In genomic region chr14:103724116-103724515, GRCh38 we compare ENCODE assay signal across 11 cellular contexts. TPM values are rescaled to one million over a fixed set of nuclear protein-coding genes. Genes with fewer than 3 reads are reported as not detected.
DNase-seq lines count a peak whose midpoint lies in the region; ATAC-seq, FAIRE-seq and TF ChIP-seq lines count a peak whose summit lies in the region.
"Had no signal": no experiment of that assay in that cellular context is flagged by ENCODE, and none has a peak within 500 bp of the region (broad histone marks: within the 10 kb centered on the region; RNA-seq: fewer than 3 reads in every experiment).

No MANE protein-coding gene starts in this region.

- no peak overlapping the region for H2AFZ ChIP-seq in H1 (ENCODE audit: low read length)

- H3K9me3 ChIP-seq in H1 (ENCODE audit: insufficient read depth in 2 of 2, low read depth in 1 of 2, low read length in 1 of 2) (no peaks in the 10 kb centered on the region), right lobe of liver (no peaks in the 10 kb centered on the region), stomach smooth muscle (ENCODE audit: control insufficient read depth in 2 of 2, low read length in 2 of 2) (no peaks in the 10 kb centered on the region)
- H3K9me3 ChIP-seq in effector memory CD4-positive, alpha-beta T cell (ENCODE audit: control insufficient read depth, low read length): no peaks in the 10 kb centered on the region

- no peaks in the 10 kb centered on the region for H3K27me3 Mint-ChIP-seq in activated T-cell treated with anti-CD3 and anti-CD28 coated beads, Interleukin-2, amount 50 U/mL, for 24 hours
- H3K27me3 Mint-ChIP-seq in activated CD4-positive, alpha-beta T cell treated with anti-CD3 and anti-CD28 coated beads, Interleukin-2, amount 10 ng/mL, durations not matched to agents 24 days and 14 days: no peaks in the 10 kb centered on the region

- H3K4me1 ChIP-seq in H1 (replicated peaks in 1 of 4; ENCODE audit: control insufficient read depth in 3 of 4, insufficient read depth in 4 of 4, low read length in 3 of 4): peaks cover 0 to 3% (median 0%) of the 10 kb centered on the region in 4 experiments; a peak in 1 of 7 replicates
- H3K4me1 ChIP-seq in right lobe of liver: peaks cover 0 to 21% (median 4%) of the 10 kb centered on the region in 4 donors
- H3K4me1 ChIP-seq in stomach smooth muscle (ENCODE audit: control insufficient read depth, insufficient read depth, low read length): peaks cover 57% of the 10 kb centered on the region
- H3K4me1 ChIP-seq in effector memory CD4-positive, alpha-beta T cell (ENCODE audit: control insufficient read depth, insufficient read depth, low read length, poor library complexity, severe bottlenecking): no peaks in the 10 kb centered on the region

- no peak overlapping the region for H3K14ac ChIP-seq in H1 (ENCODE audit: insufficient read length)

- WGBS in H1 (ENCODE audit: extremely low coverage in 1 of 2, insufficient coverage in 1 of 2, insufficient read length in 1 of 2, insufficient replicate concordance in 2 of 2, low coverage in 1 of 2, low lambda C conversion rate in 2 of 2, missing lambda C conversion rate in 1 of 2), 2 experiments: 94% methylated on average over 15 of the region's 20 CpGs; no CpG with 5 or more reads in 1 of the 2 experiments
- 60% methylated on average over 2 of the region's 20 CpGs for WGBS in right lobe of liver (ENCODE audit: insufficient coverage, low coverage, low lambda C conversion rate, missing lambda C conversion rate)

- no peak overlapping the region for H3K4me3 Mint-ChIP-seq in activated T-cell treated with anti-CD3 and anti-CD28 coated beads, Interleukin-2, amount 50 U/mL, for 24 hours
- H3K4me3 Mint-ChIP-seq in activated CD4-positive, alpha-beta T cell treated with anti-CD3 and anti-CD28 coated beads, Interleukin-2, amount 10 ng/mL, durations not matched to agents 24 days and 14 days: no peak overlapping the region
- H3K4me3 Mint-ChIP-seq: activated naive CD4-positive, alpha-beta T cell treated with anti-CD3 and anti-CD28 coated beads for 36 hours had no signal

- no peak overlapping the region for H2BK12ac ChIP-seq in H1 (ENCODE audit: low read depth, low read length)

- peaks cover 15 to 24% of the 10 kb centered on the region in 2 experiments for H4K20me1 ChIP-seq in H1 (replicated peaks in 1 of 2; ENCODE audit: control insufficient read depth in 1 of 2, insufficient read depth in 2 of 2, low read length in 2 of 2)

- H3K79me1 ChIP-seq in H1 (ENCODE audit: low read depth, low read length): peaks cover 19% of the 10 kb centered on the region

- H3K36me3 ChIP-seq in H1 (ENCODE audit: control insufficient read depth in 2 of 4, insufficient read depth in 4 of 4, low read length in 3 of 4) (peaks cover 2 to 10% (median 5%) of the 10 kb centered on the region in 4 experiments; a peak in 4 of 8 replicates), right lobe of liver (peaks cover 0 to 5% (median 0%) of the 10 kb centered on the region in 4 donors), stomach smooth muscle (ENCODE audit: control insufficient read depth in 2 of 2, insufficient read depth in 2 of 2, low read length in 2 of 2) (peaks cover 6 to 15% of the 10 kb centered on the region in 2 donors)
- peaks cover 15% of the 10 kb centered on the region for H3K36me3 ChIP-seq in effector memory CD4-positive, alpha-beta T cell (ENCODE audit: control insufficient read depth, insufficient read depth, low read length)

- H4K8ac ChIP-seq in H1 (ENCODE audit: extremely low read depth, insufficient read depth, low read length): peak overlapping the region; percentile 79; the same call in 1 of the 2 replicates

- H3K4me3 ChIP-seq in H1 (ENCODE audit: extremely low read depth in 1 of 4, insufficient read depth in 2 of 4, low read depth in 3 of 4, low read length in 4 of 4) (no peak overlapping the region), right lobe of liver (no peak overlapping the region), stomach smooth muscle (ENCODE audit: low read length in 2 of 2) (peak overlapping the region in 1 of 2 donors; percentile 47)
- no peak overlapping the region for H3K4me3 ChIP-seq in effector memory CD4-positive, alpha-beta T cell (ENCODE audit: insufficient read depth, low read depth, low read length, poor library complexity, severe bottlenecking)

- no peak for TF ChIP-seq EP300 in H1 (IDR thresholded peaks at IDR 0.05; ENCODE audit: borderline replicate concordance in 1 of 2, low read depth in 2 of 2, low read length in 2 of 2)

- H2AK5ac ChIP-seq in H1 (ENCODE audit: low read depth, low read length): no peak overlapping the region

- POLR2A ChIA-PET in H1 (lab: Charles Lee; ENCODE audit: partially characterized antibody): interaction anchor here (1.4 to 1.5 kb wide), 3 partner anchors 8 to 20 kb away, joined by 3 to 5 read pairs (median 3); partner anchors contain the start of genes XRCC3 and ZFYVE21

- no peak overlapping the region for H3K27ac Mint-ChIP-seq in activated T-cell treated with anti-CD3 and anti-CD28 coated beads, Interleukin-2, amount 50 U/mL, for 24 hours
- H3K27ac Mint-ChIP-seq in activated CD4-positive, alpha-beta T cell treated with anti-CD3 and anti-CD28 coated beads, Interleukin-2, amount 10 ng/mL, durations not matched to agents 24 days and 14 days: no peak overlapping the region
- H3K27ac Mint-ChIP-seq: activated naive CD4-positive, alpha-beta T cell treated with anti-CD3 and anti-CD28 coated beads for 36 hours had no signal

- no peak overlapping the region for H4K5ac ChIP-seq in H1 (ENCODE audit: insufficient read length, low read depth, low read length)

- no peak overlapping the region for H3K27ac ChIP-seq in H1 (ENCODE audit: low read depth, low read length)
- H3K27ac ChIP-seq in right lobe of liver: no peak overlapping the region
- H3K27ac ChIP-seq in stomach smooth muscle (ENCODE audit: low read length): peak overlapping the region; percentile 86
- H3K27ac ChIP-seq in effector memory CD4-positive, alpha-beta T cell (ENCODE audit: insufficient read depth, low read length, poor library complexity, severe bottlenecking): no peak overlapping the region

- H3K36me3 Mint-ChIP-seq in activated T-cell treated with anti-CD3 and anti-CD28 coated beads, Interleukin-2, amount 50 U/mL, for 24 hours (ENCODE audit: low read depth): peaks cover 9% of the 10 kb centered on the region
- H3K36me3 Mint-ChIP-seq in activated CD4-positive, alpha-beta T cell treated with anti-CD3 and anti-CD28 coated beads, Interleukin-2, amount 10 ng/mL, durations not matched to agents 24 days and 14 days (ENCODE audit: low read depth): peaks cover 2% of the 10 kb centered on the region

- H3K23ac ChIP-seq in H1 (ENCODE audit: insufficient read length): no peak overlapping the region

- TF ChIP-seq POLR2A in H1 (IDR thresholded peaks at IDR 0.05; ENCODE audit: control extremely low read depth in 1 of 2, low read depth in 2 of 2, low read length in 2 of 2): no peak
- TF ChIP-seq POLR2A in right lobe of liver (IDR thresholded peaks at IDR 0.05): no peak

- H3K4ac ChIP-seq in H1 (replicated peaks; ENCODE audit: insufficient read length, low read depth, low read length): no peak overlapping the region

- no peak overlapping the region for H2BK20ac ChIP-seq in H1 (ENCODE audit: low read length)

- TF ChIP-seq CTCF in H1 (IDR thresholded peaks at IDR 0.05; ENCODE audit: control extremely low read depth in 1 of 3, insufficient read depth in 1 of 3, low read depth in 1 of 3, low read length in 3 of 3): no peak
- TF ChIP-seq CTCF in right lobe of liver (IDR thresholded peaks at IDR 0.05): no peak

- H3K4me1 Mint-ChIP-seq in activated T-cell treated with anti-CD3 and anti-CD28 coated beads, Interleukin-2, amount 50 U/mL, for 24 hours (ENCODE audit: low read depth): peaks cover 24% of the 10 kb centered on the region
- peaks cover 7% of the 10 kb centered on the region for H3K4me1 Mint-ChIP-seq in activated CD4-positive, alpha-beta T cell treated with anti-CD3 and anti-CD28 coated beads, Interleukin-2, amount 10 ng/mL, durations not matched to agents 24 days and 14 days

- intact Hi-C loops in right lobe of liver (cut with DNase I): no loop called here
- intact Hi-C loops in activated CD4-positive, alpha-beta T cell treated with anti-CD3 and anti-CD28 coated beads, Interleukin-2, amount 10 ng/mL, durations not matched to agents 24 days and 14 days (cut with micrococcal nuclease): no loop called here

- H3K27me3 ChIP-seq in H1 (replicated peaks in 1 of 4; ENCODE audit: control insufficient read depth in 3 of 4, extremely low read depth in 1 of 4, insufficient read depth in 3 of 4, low read length in 3 of 4): no peaks in the 10 kb centered on the region
- H3K27me3 ChIP-seq in right lobe of liver: no peaks in the 10 kb centered on the region
- H3K27me3 ChIP-seq in stomach smooth muscle (ENCODE audit: control insufficient read depth in 1 of 2, insufficient read depth in 2 of 2, low read length in 2 of 2): no peaks in the 10 kb centered on the region
- no peaks in the 10 kb centered on the region for H3K27me3 ChIP-seq in effector memory CD4-positive, alpha-beta T cell (replicated peaks; ENCODE audit: control insufficient read depth, insufficient read depth, low read length, poor library complexity, severe bottlenecking)

- H2BK5ac ChIP-seq in H1 (ENCODE audit: low read depth, low read length): no peak overlapping the region

- H3K4me2 ChIP-seq in H1 (ENCODE audit: insufficient read depth in 1 of 2, low read depth in 2 of 2, low read length in 2 of 2): no peak overlapping the region

- H3K23me2 ChIP-seq in H1 (ENCODE audit: low read depth, low read length): no peaks in the 10 kb centered on the region

- DNase-seq in OCI-M1 (lab: John Stamatoyannopoulos, UW) (peak; percentile 47), H1 (ENCODE audit: low read depth in 1 of 2, low spot score in 2 of 2) (no peak), right lobe of liver (peak in 1 of 3 donors; percentile 51), mesenteric fat pad (ENCODE audit: low spot score) (no peak)
- no peak for DNase-seq in activated T-cell treated with anti-CD3 and anti-CD28 coated beads, Interleukin-2, amount 50 U/mL, for 24 hours
- DNase-seq in activated CD4-positive, alpha-beta T cell treated with anti-CD3 and anti-CD28 coated beads, Interleukin-2, amount 10 ng/mL, durations not matched to agents 24 days and 14 days: no peak
- no peak for DNase-seq in effector memory CD4-positive, alpha-beta T cell
- DNase-seq: activated naive CD4-positive, alpha-beta T cell treated with anti-CD3 and anti-CD28 coated beads for 36 hours; MM.1S; stimulated activated CD4-positive, alpha-beta T cell treated with anti-CD3 and anti-CD28 coated beads, Interleukin-2, amount 100 ng/mL, for 48 hours had no signal

- no peak overlapping the region for H2BK15ac ChIP-seq in H1 (ENCODE audit: low read length)

- H2BK120ac ChIP-seq in H1 (replicated peaks; ENCODE audit: low read depth, low read length): no peak overlapping the region

- no peak overlapping the region for H3K18ac ChIP-seq in H1 (ENCODE audit: extremely low read depth, low read length)

- peaks cover 0 to 51% of the 10 kb centered on the region in 2 experiments; a peak in 2 of 4 replicates for H3K79me2 ChIP-seq in H1 (ENCODE audit: control insufficient read depth in 1 of 2, insufficient read depth in 2 of 2, low read length in 2 of 2)

- no peak for FAIRE-seq in H1 (lab: Jason Lieb, UNC)

- no peak overlapping the region for H3K9ac ChIP-seq in H1 (replicated peaks in 1 of 4; ENCODE audit: extremely low read depth in 1 of 4, low read depth in 3 of 4, low read length in 3 of 4)
- H3K9ac ChIP-seq in stomach smooth muscle (ENCODE audit: low read length in 2 of 2): peak overlapping the region; percentile 28 to 69

- H4K91ac ChIP-seq in H1 (replicated peaks; ENCODE audit: insufficient read length, low read length): no peak overlapping the region

- peak in 3 of 4 donors; percentile 8 to 24 (median 19) for ATAC-seq in right lobe of liver

- TF ChIP-seq RAD21 in H1 (IDR thresholded peaks at IDR 0.05 in 1 of 2, conservative IDR thresholded peaks at IDR 0.05 in 1 of 2; ENCODE audit: low read depth in 2 of 2, low read length in 2 of 2): no peak

- CTCF ChIA-PET in H1 (lab: Charles Lee; ENCODE audit: partially characterized antibody): interaction anchor here (1.2 to 1.8 kb wide), 2 partner anchors 12 to 177 kb away, joined by 3 to 5 read pairs; no protein-coding TSS in a partner anchor

- H3K56ac ChIP-seq in H1 (replicated peaks; ENCODE audit: insufficient read length, low read depth, low read length): no peak overlapping the region

- H3K9me3 Mint-ChIP-seq in activated T-cell treated with anti-CD3 and anti-CD28 coated beads, Interleukin-2, amount 50 U/mL, for 24 hours: no peaks in the 10 kb centered on the region
- no peaks in the 10 kb centered on the region for H3K9me3 Mint-ChIP-seq in activated CD4-positive, alpha-beta T cell treated with anti-CD3 and anti-CD28 coated beads, Interleukin-2, amount 10 ng/mL, durations not matched to agents 24 days and 14 days
- H3K9me3 Mint-ChIP-seq: activated naive CD4-positive, alpha-beta T cell treated with anti-CD3 and anti-CD28 coated beads for 36 hours had no signal

RNA-seq across cellular contexts. Expression of gene ZFYVE21, which starts 8.5 kb away (rescaled TPM):
- total RNA-seq in H1 (2021; fragmentation: NEBNext Ultra II Directional; extraction: Animal tissue kit (Norgen Biotek cat#: 25700)): 44.3 and 53.4 TPM in 2 replicates
- polyA plus RNA-seq in H1 (2011; rRNA removed): 127 and 143 TPM in 2 replicates
- polyA plus RNA-seq in H1 (2011; cell fraction: cytosol; rRNA removed): 90.7 TPM
- 120 TPM for polyA plus RNA-seq in H1 (2011; cell fraction: nucleus; rRNA removed)
- 47.7 to 65.8 TPM (median 61.0 TPM) in 4 replicates for polyA plus RNA-seq in H1 (2012, experiment 1 of 2)
- polyA plus RNA-seq in H1 (2012, experiment 2 of 2): 24.4 TPM
- polyA plus RNA-seq in H1 (2013, experiment 1 of 2): 43.0 TPM
- polyA plus RNA-seq in H1 (2013, experiment 2 of 2): 40.6 TPM
- polyA minus RNA-seq in H1 (2011; rRNA and poly(A)+ RNA removed): 31.5 and 34.8 TPM in 2 replicates
- polyA minus RNA-seq in H1 (2011; cell fraction: cytosol; rRNA and poly(A)+ RNA removed): 34.2 TPM
- 39.4 TPM for polyA minus RNA-seq in H1 (2011; cell fraction: nucleus; rRNA and poly(A)+ RNA removed)
- total RNA-seq in right lobe of liver: 10 to 100 TPM; 20.9 to 35.2 (median 27.6) TPM
- total RNA-seq in activated CD4-positive, alpha-beta T cell treated with anti-CD3 and anti-CD28 coated beads, Interleukin-2, amount 10 ng/mL, durations not matched to agents 24 days and 14 days: 21.4 and 23.9 TPM in 2 replicates
- 57.4 TPM for total RNA-seq in mesenteric fat pad

RNA-seq across cellular contexts. Expression of gene XRCC3, which starts 8.9 kb away (rescaled TPM):
- 41.7 and 41.8 TPM in 2 replicates for total RNA-seq in H1 (2021; fragmentation: NEBNext Ultra II Directional; extraction: Animal tissue kit (Norgen Biotek cat#: 25700))
- polyA plus RNA-seq in H1 (2011; rRNA removed): 36.9 and 51.2 TPM in 2 replicates
- polyA plus RNA-seq in H1 (2011; cell fraction: cytosol; rRNA removed): 44.6 TPM
- 72.6 TPM for polyA plus RNA-seq in H1 (2011; cell fraction: nucleus; rRNA removed)
- 29.9 to 39.9 TPM (median 33.4 TPM) in 4 replicates for polyA plus RNA-seq in H1 (2012, experiment 1 of 2)
- 49.6 TPM for polyA plus RNA-seq in H1 (2012, experiment 2 of 2)
- polyA plus RNA-seq in H1 (2013, experiment 1 of 2): 34.4 TPM
- polyA plus RNA-seq in H1 (2013, experiment 2 of 2): 29.7 TPM
- polyA minus RNA-seq in H1 (2011; rRNA and poly(A)+ RNA removed): 23.0 and 28.4 TPM in 2 replicates
- 27.0 TPM for polyA minus RNA-seq in H1 (2011; cell fraction: cytosol; rRNA and poly(A)+ RNA removed)
- polyA minus RNA-seq in H1 (2011; cell fraction: nucleus; rRNA and poly(A)+ RNA removed): 33.4 TPM
- total RNA-seq in right lobe of liver: 1 to 10 TPM in 5 of 6 experiments, under 1 TPM in 1; 0.88 to 6.3 (median 1.8) TPM
- 70.3 and 75.8 TPM in 2 replicates for total RNA-seq in activated CD4-positive, alpha-beta T cell treated with anti-CD3 and anti-CD28 coated beads, Interleukin-2, amount 10 ng/mL, durations not matched to agents 24 days and 14 days
- total RNA-seq in mesenteric fat pad: 6.3 TPM

Comparison
In these comparisons a context has a peak if more than half of its experiments do, and no peak if none do; other contexts are left out.
1. H3K9ac ChIP-seq: peak in stomach smooth muscle (2 of 2); none in H1 (0 of 4).